In genomic region chr6:121791396-121792315, GRCh38 we compare ENCODE assay signal across 20 cellular contexts.
DNase-seq lines count a peak whose midpoint lies in the region; ATAC-seq and TF ChIP-seq lines count a peak whose summit lies in the region.
"Had no signal": no experiment of that assay in that cellular context is flagged by ENCODE, and none has a peak within 500 bp of the region (broad histone marks: within the 10 kb centered on the region; RNA-seq: fewer than 3 reads in every experiment).

No MANE protein-coding gene starts in this region.

- H3K36me3 Mint-ChIP-seq in activated T-cell treated with anti-CD3 and anti-CD28 coated beads, Interleukin-2, amount 50 U/mL, for 4 hours (ENCODE audit: insufficient read depth): no peaks in the 10 kb centered on the region
- H3K36me3 Mint-ChIP-seq: CD4-positive, alpha-beta memory T cell had no signal

- H3K9me3 Mint-ChIP-seq in activated T-cell treated with anti-CD3 and anti-CD28 coated beads, Interleukin-2, amount 50 U/mL, for 4 hours: peaks cover under 1% of the 10 kb centered on the region

- H3K4me1 Mint-ChIP-seq in activated T-cell treated with anti-CD3 and anti-CD28 coated beads, Interleukin-2, amount 50 U/mL, for 4 hours (ENCODE audit: low read depth): no peaks in the 10 kb centered on the region
- H3K4me1 Mint-ChIP-seq: CD4-positive, alpha-beta memory T cell had no signal

- no peaks in the 10 kb centered on the region for H3K27me3 Mint-ChIP-seq in activated T-cell treated with anti-CD3 and anti-CD28 coated beads, Interleukin-2, amount 50 U/mL, for 4 hours (ENCODE audit: low read depth)
- H3K27me3 Mint-ChIP-seq: CD4-positive, alpha-beta memory T cell had no signal

- H3K4me3 ChIP-seq in SK-N-MC: no peak overlapping the region
- H3K4me3 ChIP-seq in fibroblast of villous mesenchyme (ENCODE audit: low read depth, low read length): no peak overlapping the region
- H3K4me3 ChIP-seq in smooth muscle cell: no peak overlapping the region
- H3K4me3 ChIP-seq: gastroesophageal sphincter had no signal

- H3K9ac ChIP-seq in SK-N-MC (ENCODE audit: insufficient read length) (no peak overlapping the region), smooth muscle cell (ENCODE audit: low read depth) (no peak overlapping the region)
- H3K9ac ChIP-seq: parathyroid adenoma had no signal

- H3K4me1 ChIP-seq in smooth muscle cell (ENCODE audit: low read depth): no peaks in the 10 kb centered on the region
- H3K4me1 ChIP-seq: gastroesophageal sphincter, parathyroid adenoma had no signal

- ATAC-seq in activated CD4-positive, CD25-positive, alpha-beta regulatory T cell treated with anti-CD3 and anti-CD28 coated beads, Interleukin-2, amount 50 U/mL, for 24 hours: no peak
- no peak for ATAC-seq in activated T-cell treated with anti-CD3 and anti-CD28 coated beads, Interleukin-2, amount 50 U/mL, for 4 hours
- ATAC-seq: gastroesophageal sphincter had no signal

- no peaks in the 10 kb centered on the region for H3K79me2 ChIP-seq in smooth muscle cell (ENCODE audit: low read depth)
- H3K79me2 ChIP-seq: parathyroid adenoma had no signal

- TF ChIP-seq CTCF in fibroblast of villous mesenchyme (IDR thresholded peaks at IDR 0.05; ENCODE audit: insufficient read depth, low read depth, low read length) (peak; percentile 12), smooth muscle cell (IDR thresholded peaks at IDR 0.05; ENCODE audit: borderline replicate concordance, insufficient read depth, poor library complexity, severe bottlenecking) (no peak)

- no peaks in the 10 kb centered on the region for H4K20me1 ChIP-seq in smooth muscle cell (ENCODE audit: low read depth)

- no peaks in the 10 kb centered on the region for H3F3A ChIP-seq in smooth muscle cell (ENCODE audit: low read depth)

- H3K36me3 ChIP-seq in SK-N-MC (ENCODE audit: insufficient read depth, low read length) (no peaks in the 10 kb centered on the region), smooth muscle cell (ENCODE audit: low read depth) (no peaks in the 10 kb centered on the region)
- H3K36me3 ChIP-seq: gastroesophageal sphincter had no signal

- H3K9me3 ChIP-seq in SK-N-MC (ENCODE audit: low read depth, low read length): no peaks in the 10 kb centered on the region
- no peaks in the 10 kb centered on the region for H3K9me3 ChIP-seq in smooth muscle cell (replicated peaks; ENCODE audit: low read depth)
- H3K9me3 ChIP-seq: gastroesophageal sphincter had no signal

- WGBS in smooth muscle cell (ENCODE audit: low lambda C conversion rate): 72% methylated on average over 6 of the region's 6 CpGs

- no peaks in the 10 kb centered on the region for H3K27me3 ChIP-seq in smooth muscle cell (ENCODE audit: low read depth)
- H3K27me3 ChIP-seq: gastroesophageal sphincter had no signal

- H3K4me3 Mint-ChIP-seq in activated T-cell treated with anti-CD3 and anti-CD28 coated beads, Interleukin-2, amount 50 U/mL, for 4 hours: no peak overlapping the region
- H3K4me3 Mint-ChIP-seq: CD4-positive, alpha-beta memory T cell had no signal

- H3K4me2 ChIP-seq in smooth muscle cell: peak overlapping the region; percentile 2

- no peak overlapping the region for H3K27ac ChIP-seq in SK-N-MC
- H3K27ac ChIP-seq in smooth muscle cell (ENCODE audit: low read depth): peak overlapping the region; percentile 23
- H3K27ac ChIP-seq: 22Rv1, gastroesophageal sphincter, parathyroid adenoma had no signal

- no peak overlapping the region for H2AFZ ChIP-seq in smooth muscle cell (ENCODE audit: low read depth)
- H2AFZ ChIP-seq: parathyroid adenoma had no signal

- peak; percentile 5 for DNase-seq in NCI-H82 (lab: John Stamatoyannopoulos, UW)
- DNase-seq in NCI-H82 treated with DMSO at 0.1 percent for 48 hours (lab: John Stamatoyannopoulos, UW; ENCODE audit: unreplicated experiment): no peak
- DNase-seq in SK-N-MC (ENCODE audit: low read depth, low spot score): peak; percentile 12
- peak; percentile 31 for DNase-seq in fibroblast of villous mesenchyme (ENCODE audit: low read depth)
- DNase-seq in smooth muscle cell (lab: John Stamatoyannopoulos, UW; ENCODE audit: unreplicated experiment): no peak
- DNase-seq in activated T-cell treated with anti-CD3 and anti-CD28 coated beads, Interleukin-2, amount 50 U/mL, for 4 hours: no peak
- no peak for DNase-seq in HK-2 (ENCODE audit: unreplicated experiment)
- DNase-seq: activated CD4-positive, CD25-positive, alpha-beta regulatory T cell; activated naive CD4-positive, alpha-beta T cell; CD4-positive, alpha-beta memory T cell; effector memory CD4-positive, alpha-beta T cell; EL; KG1; kidney; NCI-H1436; OCI-M1 had no signal

Comparison
In these comparisons a context has a peak if more than half of its experiments do, and no peak if none do; other contexts are left out.
1. DNase-seq: peak in NCI-H82 (single experiment), SK-N-MC (single experiment) and fibroblast of villous mesenchyme (single experiment); none in NCI-H82 treated with DMSO at 0.1 percent for 48 hours (single experiment), smooth muscle cell (single experiment), activated T-cell treated with anti-CD3 and anti-CD28 coated beads, Interleukin-2, amount 50 U/mL, for 4 hours (single experiment) and HK-2 (single experiment).